ENCODE assay signal across 10 cellular contexts in the genomic region with DNA sequence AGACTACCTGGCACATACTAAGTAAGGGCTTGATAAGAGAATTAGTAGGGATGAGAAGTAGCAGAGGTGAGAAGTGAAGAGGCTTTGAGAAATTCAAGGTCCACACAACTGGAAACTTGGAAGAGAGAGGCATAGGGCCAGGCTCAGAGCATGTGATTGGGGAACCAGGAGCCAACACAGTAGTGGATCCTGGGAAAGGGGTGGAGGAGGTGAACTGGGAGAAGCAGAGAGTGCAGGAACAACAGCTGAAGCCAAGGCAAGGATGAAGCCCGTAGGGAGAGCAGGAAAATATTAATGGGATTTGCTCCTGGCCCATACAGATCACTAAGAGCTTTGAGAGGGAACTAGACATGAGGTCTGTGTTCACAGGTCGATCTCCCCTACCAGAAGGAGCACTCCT. TPM values are rescaled to one million over a fixed set of nuclear protein-coding genes. Genes with fewer than 3 reads are reported as not detected.
DNase-seq lines count a peak whose midpoint lies in the region; ATAC-seq and TF ChIP-seq lines count a peak whose summit lies in the region.
"Had no signal": no experiment of that assay in that cellular context is flagged by ENCODE, and none has a peak within 500 bp of the region (broad histone marks: within the 10 kb centered on the region; RNA-seq: fewer than 3 reads in every experiment).

No MANE protein-coding gene starts in this region.

- peaks cover under 1 to 3% of the 10 kb centered on the region in 2 experiments; a peak in 2 of 4 replicates for H3K79me1 ChIP-seq in IMR-90 (ENCODE audit: low read depth in 1 of 2, low read length in 2 of 2)

- H4K8ac ChIP-seq in IMR-90 (ENCODE audit: low read depth in 2 of 2, low read length in 2 of 2) = no peak overlapping the region

- no peak overlapping the region for H4K91ac ChIP-seq in IMR-90 (ENCODE audit: insufficient read depth, low read depth, low read length)

- H3K36me3 ChIP-seq in IMR-90 (ENCODE audit: control insufficient read depth, insufficient read depth, low read length) (peaks cover 31% of the 10 kb centered on the region), brain microvascular endothelial cell (replicated peaks) (peaks cover 30% of the 10 kb centered on the region)

- dilution Hi-C loops in IMR-90 (cut with HindIII; ENCODE audit: low sequenced_read_pairs, unreplicated experiment) = no loop called here

- peaks cover 79% of the 10 kb centered on the region for H3K4me1 Mint-ChIP-seq in activated CD4-positive, alpha-beta memory T cell treated with anti-CD3 and anti-CD28 coated beads, Interleukin-2, amount 10 ng/mL, durations not matched to agents 7 days and 5 days
- peaks cover 43 to 84% (median 69%) of the 10 kb centered on the region in 4 donors for H3K4me1 Mint-ChIP-seq in naive thymus-derived CD8-positive, alpha-beta T cell

- TF ChIP-seq CTCF in IMR-90 (conservative IDR thresholded peaks at IDR 0.05; ENCODE audit: low read depth, low read length) (no peak), brain microvascular endothelial cell (IDR thresholded peaks at IDR 0.05; ENCODE audit: low read depth, low read length, missing control alignments) (no peak)

- ATAC-seq in IMR-90 (ENCODE audit: low read depth) = no peak
- no peak for ATAC-seq in naive thymus-derived CD8-positive, alpha-beta T cell

- no peak overlapping the region for H3K56ac ChIP-seq in IMR-90 (ENCODE audit: extremely low read depth, insufficient read depth, low read length)

- 0 out of 2 replicates have a peak overlapping the region, but pooled peaks have one; percentile 53 for H2AK5ac ChIP-seq in IMR-90 (ENCODE audit: low read depth, low read length)

- H3K9me3 Mint-ChIP-seq in activated CD4-positive, alpha-beta memory T cell treated with anti-CD3 and anti-CD28 coated beads, Interleukin-2, amount 10 ng/mL, durations not matched to agents 7 days and 5 days = no peaks in the 10 kb centered on the region
- no peaks in the 10 kb centered on the region for H3K9me3 Mint-ChIP-seq in naive thymus-derived CD8-positive, alpha-beta T cell

- POLR2A ChIA-PET in IMR-90 (lab: Charles Lee; ENCODE audit: unreplicated experiment) = no interaction called here
- POLR2A ChIA-PET in activated CD4-positive, alpha-beta memory T cell treated with anti-CD3 and anti-CD28 coated beads, Interleukin-2, amount 10 ng/mL, durations not matched to agents 7 days and 5 days (lab: Charles Lee) = interaction anchor here (0.6 to 14.6 kb wide), 19 partner anchors 8 to 292 kb away, joined by 3 to 263 read pairs (median 5); a partner anchor contains a TSS
- POLR2A ChIA-PET in naive thymus-derived CD8-positive, alpha-beta T cell (lab: Charles Lee) = interaction anchor here (0.6 to 18.3 kb wide), 12 partner anchors 10 to 183 kb away, joined by 3 to 338 read pairs (median 4); a partner anchor contains a TSS

- no peak overlapping the region for H3K18ac ChIP-seq in IMR-90 (ENCODE audit: low read depth, low read length)

- no peak overlapping the region for H2BK120ac ChIP-seq in IMR-90 (ENCODE audit: low read depth, low read length)

- H2BK15ac ChIP-seq in IMR-90 (ENCODE audit: low read depth, low read length) = no peak overlapping the region

- H2BK5ac ChIP-seq in IMR-90 (ENCODE audit: low read depth, low read length, poor library complexity, severe bottlenecking) = no peak overlapping the region

- H3K4me3 Mint-ChIP-seq in activated CD4-positive, alpha-beta memory T cell treated with anti-CD3 and anti-CD28 coated beads, Interleukin-2, amount 10 ng/mL, durations not matched to agents 7 days and 5 days = peak overlapping the region; percentile 82
- H3K4me3 Mint-ChIP-seq in naive thymus-derived CD8-positive, alpha-beta T cell = peak overlapping the region; percentile 9 to 91 (median 83)

- H3K4me1 ChIP-seq in IMR-90 (ENCODE audit: control insufficient read depth, insufficient read depth, low read length) = peaks cover 9% of the 10 kb centered on the region

- H3K27ac Mint-ChIP-seq in activated CD4-positive, alpha-beta memory T cell treated with anti-CD3 and anti-CD28 coated beads, Interleukin-2, amount 10 ng/mL, durations not matched to agents 7 days and 5 days = peak overlapping the region; percentile 89
- peak overlapping the region; percentile 83 to 98 (median 94) for H3K27ac Mint-ChIP-seq in naive thymus-derived CD8-positive, alpha-beta T cell

- no peaks in the 10 kb centered on the region for H3K27me3 Mint-ChIP-seq in activated CD4-positive, alpha-beta memory T cell treated with anti-CD3 and anti-CD28 coated beads, Interleukin-2, amount 10 ng/mL, durations not matched to agents 7 days and 5 days
- no peaks in the 10 kb centered on the region for H3K27me3 Mint-ChIP-seq in naive thymus-derived CD8-positive, alpha-beta T cell

- H4K5ac ChIP-seq in IMR-90 (ENCODE audit: low read depth, low read length) = no peak overlapping the region

- no peak overlapping the region for H3K4me3 ChIP-seq in IMR-90 (ENCODE audit: insufficient read depth, low read depth, low read length)
- H3K4me3 ChIP-seq in brain microvascular endothelial cell (ENCODE audit: low read depth, low read length) = no peak overlapping the region

- H3K36me3 Mint-ChIP-seq in activated CD4-positive, alpha-beta memory T cell treated with anti-CD3 and anti-CD28 coated beads, Interleukin-2, amount 10 ng/mL, durations not matched to agents 7 days and 5 days (ENCODE audit: low read depth) = peaks cover 71% of the 10 kb centered on the region
- H3K36me3 Mint-ChIP-seq in naive thymus-derived CD8-positive, alpha-beta T cell = peaks cover 0 to 49% (median 6%) of the 10 kb centered on the region in 3 donors

- H2BK20ac ChIP-seq in IMR-90 (ENCODE audit: low read depth, low read length) = no peak overlapping the region

- intact Hi-C loops in IMR-90 (cut with micrococcal nuclease) = no loop called here

- WGBS in IMR-90 (ENCODE audit: extremely low coverage in 2 of 2, insufficient read length in 1 of 2), 2 experiments = no CpG with 5 or more reads among the region's 2 CpGs

- H3K27ac ChIP-seq in IMR-90 (ENCODE audit: insufficient read depth, low read length) = no peak overlapping the region
- no peak overlapping the region for H3K27ac ChIP-seq in brain microvascular endothelial cell

- H2AFZ ChIP-seq in IMR-90 (replicated peaks; ENCODE audit: low read length, poor library complexity) = no peak overlapping the region

- DNase-seq in IMR-90 (no peak), brain microvascular endothelial cell (no peak), amniotic stem cell (lab: John Stamatoyannopoulos, UW) (no peak), NCI-H1436 (lab: John Stamatoyannopoulos, UW) (no peak)
- DNase-seq in activated CD4-positive, alpha-beta memory T cell treated with anti-CD3 and anti-CD28 coated beads, Interleukin-2, amount 10 ng/mL, durations not matched to agents 7 days and 5 days = no peak
- peak in 1 of 10 donors; percentile 10 for DNase-seq in naive thymus-derived CD8-positive, alpha-beta T cell
- DNase-seq: activated gamma-delta T cell treated with Interleukin-2 at 50 U/mL for 16 hours, hypothalamus, NCI-H1105, T1000 had no signal

- no peak overlapping the region for H3K9ac ChIP-seq in IMR-90 (ENCODE audit: low read depth, low read length)

- CTCF ChIA-PET in IMR-90 (lab: Yijun Ruan, JAX) = no interaction called here
- CTCF ChIA-PET in activated CD4-positive, alpha-beta memory T cell treated with anti-CD3 and anti-CD28 coated beads, Interleukin-2, amount 10 ng/mL, durations not matched to agents 7 days and 5 days (lab: Charles Lee) = interaction anchor here (0.6 to 15.2 kb wide), 16 partner anchors 10 to 213 kb away, joined by 3 to 211 read pairs (median 6); a partner anchor contains a TSS

- no peak overlapping the region for H3K23ac ChIP-seq in IMR-90 (ENCODE audit: low read depth, low read length)

- no peaks in the 10 kb centered on the region for H4K20me1 ChIP-seq in IMR-90 (ENCODE audit: insufficient read depth, low read length)

- no peak overlapping the region for H3K4me2 ChIP-seq in IMR-90 (ENCODE audit: low read depth, low read length)

- no peaks in the 10 kb centered on the region for H3K9me3 ChIP-seq in IMR-90 (ENCODE audit: control insufficient read depth, insufficient read depth, low read length)

- TF ChIP-seq RAD21 in IMR-90 (IDR thresholded peaks at IDR 0.05; ENCODE audit: low read length) = no peak

- H2AK9ac ChIP-seq in IMR-90 (replicated peaks; ENCODE audit: low read depth, low read length, poor library complexity) = no peak overlapping the region

- peaks cover 20% of the 10 kb centered on the region for H3K9me1 ChIP-seq in IMR-90 (ENCODE audit: insufficient read depth, low read length)

- no peak for TF ChIP-seq POLR2A in IMR-90 (IDR thresholded peaks at IDR 0.05; ENCODE audit: low read depth, low read length)

- in situ Hi-C loops in IMR-90 (cut with MboI; ENCODE audit: low sequenced_read_pairs) (no loop called here), brain microvascular endothelial cell (cut with HindIII; ENCODE audit: low pct_ligation_motif_present, low sequenced_read_pairs) (no loop called here)

- BruUV-seq in IMR-90 (replicated peaks; lab: Mats Ljungman, UMichigan) = no TSS peak

- H3K4ac ChIP-seq in IMR-90 (ENCODE audit: low read depth, low read length) = no peak overlapping the region

- H3K14ac ChIP-seq in IMR-90 (replicated peaks; ENCODE audit: low read depth, low read length) = no peak overlapping the region

- H3K27me3 ChIP-seq in IMR-90 (ENCODE audit: control insufficient read depth, insufficient read depth, low read length) (no peaks in the 10 kb centered on the region), brain microvascular endothelial cell (replicated peaks) (no peaks in the 10 kb centered on the region)

RNA-seq across cellular contexts. Expression of a gene that starts 1.4 kb away (rescaled TPM):
- under 0.01 and 0.18 TPM in 2 replicates for total RNA-seq in IMR-90 (2012; rRNA removed)
- 0.44 and 0.60 TPM in 2 replicates for polyA plus RNA-seq in IMR-90 (2012; rRNA removed)
- 0.11 and 0.23 TPM in 2 replicates for polyA plus RNA-seq in IMR-90 (2012; cell fraction: cytosol; rRNA removed)
- 2.5 and 4.3 TPM in 2 replicates for polyA plus RNA-seq in IMR-90 (2012; cell fraction: nucleus; rRNA removed; ENCODE audit: low replicate concordance)
- 100 to 1,000 TPM; 780 to 786 TPM for total RNA-seq in activated CD4-positive, alpha-beta memory T cell treated with anti-CD3 and anti-CD28 coated beads, Interleukin-2, amount 10 ng/mL, durations not matched to agents 7 days and 5 days
- total RNA-seq in naive thymus-derived CD8-positive, alpha-beta T cell = 100 to 1,000 TPM; 353 to 362 TPM
- polyA plus RNA-seq in naive thymus-derived CD8-positive, alpha-beta T cell = 100 to 1,000 TPM; 202 to 219 (median 206) TPM

RNA-seq across cellular contexts. Expression of a gene that starts 23.6 kb away (rescaled TPM):
- 7.5 and 7.9 TPM in 2 replicates for total RNA-seq in IMR-90 (2012; rRNA removed)
- polyA plus RNA-seq in IMR-90 (2012; rRNA removed) = 28.6 and 30.9 TPM in 2 replicates
- 19.9 and 30.7 TPM in 2 replicates for polyA plus RNA-seq in IMR-90 (2012; cell fraction: cytosol; rRNA removed)
- polyA plus RNA-seq in IMR-90 (2012; cell fraction: nucleus; rRNA removed; ENCODE audit: low replicate concordance) = 50.8 and 62.0 TPM in 2 replicates
- total RNA-seq in activated CD4-positive, alpha-beta memory T cell treated with anti-CD3 and anti-CD28 coated beads, Interleukin-2, amount 10 ng/mL, durations not matched to agents 7 days and 5 days = 10 to 100 TPM; 46.1 to 47.4 TPM
- total RNA-seq in naive thymus-derived CD8-positive, alpha-beta T cell = 10 to 100 TPM; 57.8 to 60.4 TPM
- 10 to 100 TPM in 1 of 3 donors, 1 to 10 TPM in 2; 1.6 to 12.7 (median 3.8) TPM for polyA plus RNA-seq in naive thymus-derived CD8-positive, alpha-beta T cell

RNA-seq across cellular contexts. Expression of a gene that starts 27.7 kb away (rescaled TPM):
- total RNA-seq in IMR-90 (2012; rRNA removed) = 5.0 and 5.4 TPM in 2 replicates
- 39.8 and 45.6 TPM in 2 replicates for polyA plus RNA-seq in IMR-90 (2012; rRNA removed)
- 8.8 and 9.9 TPM in 2 replicates for polyA plus RNA-seq in IMR-90 (2012; cell fraction: cytosol; rRNA removed)
- polyA plus RNA-seq in IMR-90 (2012; cell fraction: nucleus; rRNA removed; ENCODE audit: low replicate concordance) = 572 and 670 TPM in 2 replicates
- total RNA-seq in activated CD4-positive, alpha-beta memory T cell treated with anti-CD3 and anti-CD28 coated beads, Interleukin-2, amount 10 ng/mL, durations not matched to agents 7 days and 5 days = 10 to 100 TPM; 28.6 to 31.0 TPM
- 10 to 100 TPM; 50.8 to 53.4 TPM for total RNA-seq in naive thymus-derived CD8-positive, alpha-beta T cell
- polyA plus RNA-seq in naive thymus-derived CD8-positive, alpha-beta T cell = 1 to 10 TPM; 1.1 to 1.3 (median 1.2) TPM

RNA-seq across cellular contexts. Expression of a gene that starts 27.9 kb away (rescaled TPM):
- 11.7 and 13.1 TPM in 2 replicates for total RNA-seq in IMR-90 (2012; rRNA removed)
- 7.0 and 14.0 TPM in 2 replicates for polyA plus RNA-seq in IMR-90 (2012; rRNA removed)
- 3.0 and 3.9 TPM in 2 replicates for polyA plus RNA-seq in IMR-90 (2012; cell fraction: cytosol; rRNA removed)
- polyA plus RNA-seq in IMR-90 (2012; cell fraction: nucleus; rRNA removed; ENCODE audit: low replicate concordance) = 13.8 and 55.4 TPM in 2 replicates
- 10 to 100 TPM; 33.7 to 45.5 TPM for total RNA-seq in activated CD4-positive, alpha-beta memory T cell treated with anti-CD3 and anti-CD28 coated beads, Interleukin-2, amount 10 ng/mL, durations not matched to agents 7 days and 5 days
- total RNA-seq in naive thymus-derived CD8-positive, alpha-beta T cell = 100 to 1,000 TPM; 112 to 113 TPM
- polyA plus RNA-seq in naive thymus-derived CD8-positive, alpha-beta T cell = 1 to 10 TPM; 2.8 to 3.5 (median 3.1) TPM

RNA-seq across cellular contexts. Expression of a gene that starts 59.7 kb away (rescaled TPM):
- 5.6 and 6.5 TPM in 2 replicates for total RNA-seq in IMR-90 (2012; rRNA removed)
- 8.6 and 9.2 TPM in 2 replicates for polyA plus RNA-seq in IMR-90 (2012; rRNA removed)
- polyA plus RNA-seq in IMR-90 (2012; cell fraction: cytosol; rRNA removed) = 3.7 and 4.6 TPM in 2 replicates
- polyA plus RNA-seq in IMR-90 (2012; cell fraction: nucleus; rRNA removed; ENCODE audit: low replicate concordance) = 19.5 and 33.8 TPM in 2 replicates
- 10 to 100 TPM; 88.4 to 90.2 TPM for total RNA-seq in activated CD4-positive, alpha-beta memory T cell treated with anti-CD3 and anti-CD28 coated beads, Interleukin-2, amount 10 ng/mL, durations not matched to agents 7 days and 5 days
- under 1 TPM; 0.27 to 0.81 TPM for total RNA-seq in naive thymus-derived CD8-positive, alpha-beta T cell
- not detected for polyA plus RNA-seq in naive thymus-derived CD8-positive, alpha-beta T cell

Comparison
In these comparisons a context has a peak if more than half of its experiments do, and no peak if none do; other contexts are left out.
1. RNA of a gene that starts 1.4 kb away (total RNA-seq): 780 to 786 TPM in activated CD4-positive, alpha-beta memory T cell treated with anti-CD3 and anti-CD28 coated beads, Interleukin-2, amount 10 ng/mL, durations not matched to agents 7 days and 5 days and 353 to 362 TPM in naive thymus-derived CD8-positive, alpha-beta T cell; under 0.01 to 0.18 TPM in IMR-90; every median in the first group is over 100 times any median in the second.